Comparison of ENCODE assay signal across 1 cellular context in the genomic region with DNA sequence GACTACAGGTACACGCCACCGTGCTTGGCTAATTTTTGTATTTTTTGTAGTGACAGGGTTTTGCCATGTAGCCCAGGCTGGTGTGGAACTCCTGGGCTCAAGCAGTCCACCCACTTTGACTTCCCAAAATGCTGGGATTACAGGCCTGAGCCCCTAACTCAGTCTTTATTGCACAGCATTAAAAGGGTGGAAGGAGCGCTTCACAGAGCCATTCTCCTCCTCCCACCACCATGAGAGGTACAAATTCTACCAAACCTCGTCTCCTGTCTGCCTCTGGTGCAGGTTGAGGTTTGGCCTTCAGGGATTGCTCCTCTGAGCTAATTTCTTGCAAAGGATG.
TF ChIP-seq lines count a peak whose summit lies in the region.

No MANE protein-coding gene starts in this region.

TF ChIP-seq in GM23338, 12 proteins besides CTCF, POLR2A, EP300 and RAD21 (continued from another document):
- TF ChIP-seq, protein P1, sequence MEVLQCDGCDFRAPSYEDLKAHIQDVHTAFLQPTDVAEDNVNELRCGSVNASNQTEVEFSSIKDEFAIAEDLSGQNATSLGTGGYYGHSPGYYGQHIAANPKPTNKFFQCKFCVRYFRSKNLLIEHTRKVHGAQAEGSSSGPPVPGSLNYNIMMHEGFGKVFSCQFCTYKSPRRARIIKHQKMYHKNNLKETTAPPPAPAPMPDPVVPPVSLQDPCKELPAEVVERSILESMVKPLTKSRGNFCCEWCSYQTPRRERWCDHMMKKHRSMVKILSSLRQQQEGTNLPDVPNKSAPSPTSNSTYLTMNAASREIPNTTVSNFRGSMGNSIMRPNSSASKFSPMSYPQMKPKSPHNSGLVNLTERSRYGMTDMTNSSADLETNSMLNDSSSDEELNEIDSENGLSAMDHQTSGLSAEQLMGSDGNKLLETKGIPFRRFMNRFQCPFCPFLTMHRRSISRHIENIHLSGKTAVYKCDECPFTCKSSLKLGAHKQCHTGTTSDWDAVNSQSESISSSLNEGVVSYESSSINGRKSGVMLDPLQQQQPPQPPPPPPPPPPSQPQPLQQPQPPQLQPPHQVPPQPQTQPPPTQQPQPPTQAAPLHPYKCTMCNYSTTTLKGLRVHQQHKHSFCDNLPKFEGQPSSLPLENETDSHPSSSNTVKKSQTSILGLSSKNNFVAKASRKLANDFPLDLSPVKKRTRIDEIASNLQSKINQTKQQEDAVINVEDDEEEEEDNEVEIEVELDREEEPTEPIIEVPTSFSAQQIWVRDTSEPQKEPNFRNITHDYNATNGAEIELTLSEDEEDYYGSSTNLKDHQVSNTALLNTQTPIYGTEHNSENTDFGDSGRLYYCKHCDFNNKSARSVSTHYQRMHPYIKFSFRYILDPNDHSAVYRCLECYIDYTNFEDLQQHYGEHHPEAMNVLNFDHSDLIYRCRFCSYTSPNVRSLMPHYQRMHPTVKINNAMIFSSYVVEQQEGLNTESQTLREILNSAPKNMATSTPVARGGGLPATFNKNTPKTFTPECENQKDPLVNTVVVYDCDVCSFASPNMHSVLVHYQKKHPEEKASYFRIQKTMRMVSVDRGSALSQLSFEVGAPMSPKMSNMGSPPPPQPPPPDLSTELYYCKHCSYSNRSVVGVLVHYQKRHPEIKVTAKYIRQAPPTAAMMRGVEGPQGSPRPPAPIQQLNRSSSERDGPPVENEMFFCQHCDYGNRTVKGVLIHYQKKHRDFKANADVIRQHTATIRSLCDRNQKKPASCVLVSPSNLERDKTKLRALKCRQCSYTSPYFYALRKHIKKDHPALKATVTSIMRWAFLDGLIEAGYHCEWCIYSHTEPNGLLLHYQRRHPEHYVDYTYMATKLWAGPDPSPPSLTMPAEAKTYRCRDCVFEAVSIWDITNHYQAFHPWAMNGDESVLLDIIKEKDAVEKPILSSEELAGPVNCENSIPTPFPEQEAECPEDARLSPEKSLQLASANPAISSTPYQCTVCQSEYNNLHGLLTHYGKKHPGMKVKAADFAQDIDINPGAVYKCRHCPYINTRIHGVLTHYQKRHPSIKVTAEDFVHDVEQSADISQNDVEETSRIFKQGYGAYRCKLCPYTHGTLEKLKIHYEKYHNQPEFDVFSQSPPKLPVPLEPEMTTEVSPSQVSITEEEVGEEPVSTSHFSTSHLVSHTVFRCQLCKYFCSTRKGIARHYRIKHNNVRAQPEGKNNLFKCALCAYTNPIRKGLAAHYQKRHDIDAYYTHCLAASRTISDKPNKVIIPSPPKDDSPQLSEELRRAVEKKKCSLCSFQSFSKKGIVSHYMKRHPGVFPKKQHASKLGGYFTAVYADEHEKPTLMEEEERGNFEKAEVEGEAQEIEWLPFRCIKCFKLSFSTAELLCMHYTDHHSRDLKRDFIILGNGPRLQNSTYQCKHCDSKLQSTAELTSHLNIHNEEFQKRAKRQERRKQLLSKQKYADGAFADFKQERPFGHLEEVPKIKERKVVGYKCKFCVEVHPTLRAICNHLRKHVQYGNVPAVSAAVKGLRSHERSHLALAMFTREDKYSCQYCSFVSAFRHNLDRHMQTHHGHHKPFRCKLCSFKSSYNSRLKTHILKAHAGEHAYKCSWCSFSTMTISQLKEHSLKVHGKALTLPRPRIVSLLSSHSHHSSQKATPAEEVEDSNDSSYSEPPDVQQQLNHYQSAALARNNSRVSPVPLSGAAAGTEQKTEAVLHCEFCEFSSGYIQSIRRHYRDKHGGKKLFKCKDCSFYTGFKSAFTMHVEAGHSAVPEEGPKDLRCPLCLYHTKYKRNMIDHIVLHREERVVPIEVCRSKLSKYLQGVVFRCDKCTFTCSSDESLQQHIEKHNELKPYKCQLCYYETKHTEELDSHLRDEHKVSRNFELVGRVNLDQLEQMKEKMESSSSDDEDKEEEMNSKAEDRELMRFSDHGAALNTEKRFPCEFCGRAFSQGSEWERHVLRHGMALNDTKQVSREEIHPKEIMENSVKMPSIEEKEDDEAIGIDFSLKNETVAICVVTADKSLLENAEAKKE (CRISPR knock-in tag; IDR thresholded peaks at IDR 0.05), result no peak
- no peak for TF ChIP-seq JUNB (IDR thresholded peaks at IDR 0.05; ENCODE audit: unreplicated experiment)
- TF ChIP-seq CREB1 (CRISPR knock-in tag; IDR thresholded peaks at IDR 0.05; ENCODE audit: low read depth), result no peak
- TF ChIP-seq ZNF114 (CRISPR knock-in tag; IDR thresholded peaks at IDR 0.05), result no peak
- TF ChIP-seq, protein P2, sequence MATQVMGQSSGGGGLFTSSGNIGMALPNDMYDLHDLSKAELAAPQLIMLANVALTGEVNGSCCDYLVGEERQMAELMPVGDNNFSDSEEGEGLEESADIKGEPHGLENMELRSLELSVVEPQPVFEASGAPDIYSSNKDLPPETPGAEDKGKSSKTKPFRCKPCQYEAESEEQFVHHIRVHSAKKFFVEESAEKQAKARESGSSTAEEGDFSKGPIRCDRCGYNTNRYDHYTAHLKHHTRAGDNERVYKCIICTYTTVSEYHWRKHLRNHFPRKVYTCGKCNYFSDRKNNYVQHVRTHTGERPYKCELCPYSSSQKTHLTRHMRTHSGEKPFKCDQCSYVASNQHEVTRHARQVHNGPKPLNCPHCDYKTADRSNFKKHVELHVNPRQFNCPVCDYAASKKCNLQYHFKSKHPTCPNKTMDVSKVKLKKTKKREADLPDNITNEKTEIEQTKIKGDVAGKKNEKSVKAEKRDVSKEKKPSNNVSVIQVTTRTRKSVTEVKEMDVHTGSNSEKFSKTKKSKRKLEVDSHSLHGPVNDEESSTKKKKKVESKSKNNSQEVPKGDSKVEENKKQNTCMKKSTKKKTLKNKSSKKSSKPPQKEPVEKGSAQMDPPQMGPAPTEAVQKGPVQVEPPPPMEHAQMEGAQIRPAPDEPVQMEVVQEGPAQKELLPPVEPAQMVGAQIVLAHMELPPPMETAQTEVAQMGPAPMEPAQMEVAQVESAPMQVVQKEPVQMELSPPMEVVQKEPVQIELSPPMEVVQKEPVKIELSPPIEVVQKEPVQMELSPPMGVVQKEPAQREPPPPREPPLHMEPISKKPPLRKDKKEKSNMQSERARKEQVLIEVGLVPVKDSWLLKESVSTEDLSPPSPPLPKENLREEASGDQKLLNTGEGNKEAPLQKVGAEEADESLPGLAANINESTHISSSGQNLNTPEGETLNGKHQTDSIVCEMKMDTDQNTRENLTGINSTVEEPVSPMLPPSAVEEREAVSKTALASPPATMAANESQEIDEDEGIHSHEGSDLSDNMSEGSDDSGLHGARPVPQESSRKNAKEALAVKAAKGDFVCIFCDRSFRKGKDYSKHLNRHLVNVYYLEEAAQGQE (IDR thresholded peaks at IDR 0.05; ENCODE audit: unreplicated experiment), result no peak
- no peak for TF ChIP-seq ZNF331 (CRISPR knock-in tag; IDR thresholded peaks at IDR 0.05; ENCODE audit: low read depth)
- TF ChIP-seq EZH2phosphoT487 (IDR thresholded peaks at IDR 0.05; ENCODE audit: unreplicated experiment), result no peak
- TF ChIP-seq NANOG (IDR thresholded peaks at IDR 0.05; ENCODE audit: borderline replicate concordance), result no peak
- TF ChIP-seq, protein P3, sequence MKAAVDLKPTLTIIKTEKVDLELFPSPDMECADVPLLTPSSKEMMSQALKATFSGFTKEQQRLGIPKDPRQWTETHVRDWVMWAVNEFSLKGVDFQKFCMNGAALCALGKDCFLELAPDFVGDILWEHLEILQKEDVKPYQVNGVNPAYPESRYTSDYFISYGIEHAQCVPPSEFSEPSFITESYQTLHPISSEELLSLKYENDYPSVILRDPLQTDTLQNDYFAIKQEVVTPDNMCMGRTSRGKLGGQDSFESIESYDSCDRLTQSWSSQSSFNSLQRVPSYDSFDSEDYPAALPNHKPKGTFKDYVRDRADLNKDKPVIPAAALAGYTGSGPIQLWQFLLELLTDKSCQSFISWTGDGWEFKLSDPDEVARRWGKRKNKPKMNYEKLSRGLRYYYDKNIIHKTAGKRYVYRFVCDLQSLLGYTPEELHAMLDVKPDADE (IDR thresholded peaks at IDR 0.05), result no peak
